Comparison of ENCODE assay signal across 15 cellular contexts in the genomic region with DNA sequence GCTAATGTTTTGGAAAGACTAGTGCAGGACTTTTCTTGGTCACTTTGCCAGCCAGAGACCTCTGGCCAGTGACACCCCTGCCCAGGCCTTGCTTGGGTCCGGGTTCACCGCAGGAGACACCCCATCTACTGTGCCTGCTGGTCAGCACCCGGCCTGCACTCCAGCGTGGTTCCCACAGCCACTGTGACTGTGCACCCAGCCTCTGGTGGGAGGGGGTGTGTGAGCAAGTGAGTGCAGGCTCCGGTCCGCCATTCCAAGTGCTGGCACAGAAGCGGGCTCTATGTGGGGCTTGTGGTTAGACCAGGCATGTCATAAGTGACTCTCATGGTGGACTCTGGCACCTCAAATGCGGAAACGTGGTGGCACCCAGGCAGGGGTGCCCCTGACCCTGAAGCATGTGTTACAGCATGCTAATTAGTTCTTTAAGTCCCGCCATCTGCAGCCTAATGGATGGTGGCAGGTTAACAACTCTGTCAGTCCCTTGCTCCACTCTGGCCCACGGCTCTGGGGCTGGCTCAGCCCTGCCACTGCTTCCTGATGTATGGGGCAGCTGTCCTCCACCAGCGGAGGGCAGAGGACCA.
DNase-seq lines count a peak whose midpoint lies in the region; ATAC-seq, FAIRE-seq and TF ChIP-seq lines count a peak whose summit lies in the region.
"Had no signal": no experiment of that assay in that cellular context is flagged by ENCODE, and none has a peak within 500 bp of the region (broad histone marks: within the 10 kb centered on the region; RNA-seq: fewer than 3 reads in every experiment).

No MANE protein-coding gene starts in this region.

- no peaks in the 10 kb centered on the region for H3K9me3 Mint-ChIP-seq in stimulated activated naive CD8-positive, alpha-beta T cell treated with anti-CD3 and anti-CD28 coated beads, Interleukin-15, amount 100 ng/mL, for 72 hours
- H3K9me3 Mint-ChIP-seq in CD4-positive, alpha-beta T cell: no peaks in the 10 kb centered on the region

- no peak overlapping the region for H3K27ac ChIP-seq in H1 (ENCODE audit: low read depth, low read length)
- no peak overlapping the region for H3K27ac ChIP-seq in effector memory CD4-positive, alpha-beta T cell (ENCODE audit: insufficient read depth, low read length, poor library complexity, severe bottlenecking)
- no peak overlapping the region for H3K27ac ChIP-seq in CD4-positive, alpha-beta T cell (ENCODE audit: low read depth, low read length)
- H3K27ac ChIP-seq: C4-2B, GM23248, PC-9, RWPE1 had no signal

- no peaks in the 10 kb centered on the region for H3K36me3 Mint-ChIP-seq in CD4-positive, alpha-beta T cell (ENCODE audit: low read depth)

- H3K9ac ChIP-seq in H1 (replicated peaks in 1 of 4; ENCODE audit: extremely low read depth in 1 of 4, low read depth in 3 of 4, low read length in 3 of 4): no peak overlapping the region
- H3K9ac ChIP-seq: GM23248 had no signal

- H2AFZ ChIP-seq in H1 (ENCODE audit: low read length): no peak overlapping the region
- H2AFZ ChIP-seq: GM23248, PC-9 had no signal

- no peak overlapping the region for H4K5ac ChIP-seq in H1 (ENCODE audit: insufficient read length, low read depth, low read length)

- H3K56ac ChIP-seq in H1 (replicated peaks; ENCODE audit: insufficient read length, low read depth, low read length): no peak overlapping the region

- H4K20me1 ChIP-seq in H1 (replicated peaks in 1 of 2; ENCODE audit: control insufficient read depth in 1 of 2, insufficient read depth in 2 of 2, low read length in 2 of 2): no peaks in the 10 kb centered on the region

- H3K9me3 ChIP-seq in H1 (ENCODE audit: insufficient read depth in 2 of 2, low read depth in 1 of 2, low read length in 1 of 2) (no peaks in the 10 kb centered on the region), mucosa of descending colon (no peaks in the 10 kb centered on the region)
- no peaks in the 10 kb centered on the region for H3K9me3 ChIP-seq in effector memory CD4-positive, alpha-beta T cell (ENCODE audit: control insufficient read depth, low read length)
- H3K9me3 ChIP-seq in CD4-positive, alpha-beta T cell (ENCODE audit: control insufficient read depth, low read length): no peaks in the 10 kb centered on the region

- no peak overlapping the region for H3K18ac ChIP-seq in H1 (ENCODE audit: extremely low read depth, low read length)

- TF ChIP-seq RAD21 in H1 (IDR thresholded peaks at IDR 0.05 in 1 of 2, conservative IDR thresholded peaks at IDR 0.05 in 1 of 2; ENCODE audit: low read depth in 2 of 2, low read length in 2 of 2): peak in 1 of 2 experiments; percentile 28; a peak in 2 of 4 replicates

- H3K4me1 Mint-ChIP-seq in stimulated activated naive CD8-positive, alpha-beta T cell treated with anti-CD3 and anti-CD28 coated beads, Interleukin-15, amount 100 ng/mL, for 72 hours: no peaks in the 10 kb centered on the region
- H3K4me1 Mint-ChIP-seq in CD4-positive, alpha-beta T cell (ENCODE audit: low read depth): no peaks in the 10 kb centered on the region

- no peak overlapping the region for H3K27ac Mint-ChIP-seq in stimulated activated naive CD8-positive, alpha-beta T cell treated with anti-CD3 and anti-CD28 coated beads, Interleukin-15, amount 100 ng/mL, for 72 hours
- no peak overlapping the region for H3K27ac Mint-ChIP-seq in CD4-positive, alpha-beta T cell

- H3K4me3 ChIP-seq in H1 (ENCODE audit: extremely low read depth in 1 of 4, insufficient read depth in 2 of 4, low read depth in 3 of 4, low read length in 4 of 4): no peak overlapping the region
- no peak overlapping the region for H3K4me3 ChIP-seq in mucosa of descending colon
- H3K4me3 ChIP-seq in effector memory CD4-positive, alpha-beta T cell (ENCODE audit: insufficient read depth, low read depth, low read length, poor library complexity, severe bottlenecking): no peak overlapping the region
- H3K4me3 ChIP-seq: GM23248, PC-9 had no signal

- H3K36me3 ChIP-seq in H1 (ENCODE audit: control insufficient read depth in 2 of 4, insufficient read depth in 4 of 4, low read length in 3 of 4) (peaks cover 0 to 5% (median 0%) of the 10 kb centered on the region in 4 experiments; a peak in 1 of 8 replicates), mucosa of descending colon (ENCODE audit: low read depth) (no peaks in the 10 kb centered on the region)
- no peaks in the 10 kb centered on the region for H3K36me3 ChIP-seq in effector memory CD4-positive, alpha-beta T cell (ENCODE audit: control insufficient read depth, insufficient read depth, low read length)

- no peak overlapping the region for H2BK120ac ChIP-seq in H1 (replicated peaks; ENCODE audit: low read depth, low read length)

- H4K91ac ChIP-seq in H1 (replicated peaks; ENCODE audit: insufficient read length, low read length): no peak overlapping the region

- no peak overlapping the region for H2BK5ac ChIP-seq in H1 (ENCODE audit: low read depth, low read length)

- H3K23me2 ChIP-seq in H1 (ENCODE audit: low read depth, low read length): no peaks in the 10 kb centered on the region

- H3K79me1 ChIP-seq in H1 (ENCODE audit: low read depth, low read length): no peaks in the 10 kb centered on the region

- no peak overlapping the region for H2BK20ac ChIP-seq in H1 (ENCODE audit: low read length)

- TF ChIP-seq POLR2A in H1 (IDR thresholded peaks at IDR 0.05; ENCODE audit: control extremely low read depth in 1 of 2, low read depth in 2 of 2, low read length in 2 of 2): no peak

- no peak for TF ChIP-seq EP300 in H1 (IDR thresholded peaks at IDR 0.05; ENCODE audit: borderline replicate concordance in 1 of 2, low read depth in 2 of 2, low read length in 2 of 2)

- no peak overlapping the region for H3K4me3 Mint-ChIP-seq in stimulated activated naive CD8-positive, alpha-beta T cell treated with anti-CD3 and anti-CD28 coated beads, Interleukin-15, amount 100 ng/mL, for 72 hours
- H3K4me3 Mint-ChIP-seq in CD4-positive, alpha-beta T cell: no peak overlapping the region

- H3K4me2 ChIP-seq in H1 (ENCODE audit: insufficient read depth in 1 of 2, low read depth in 2 of 2, low read length in 2 of 2): no peak overlapping the region
- H3K4me2 ChIP-seq: PC-9 had no signal

- intact Hi-C loops in mucosa of descending colon (cut with DNase I, micrococcal nuclease): no loop called here
- intact Hi-C loops in CD4-positive, alpha-beta T cell (cut with DNase I, micrococcal nuclease): no loop called here

- H3K79me2 ChIP-seq in H1 (ENCODE audit: control insufficient read depth in 1 of 2, insufficient read depth in 2 of 2, low read length in 2 of 2): no peaks in the 10 kb centered on the region

- no peak overlapping the region for H2BK12ac ChIP-seq in H1 (ENCODE audit: low read depth, low read length)

- FAIRE-seq in H1 (lab: Jason Lieb, UNC): no peak

- no peak overlapping the region for H3K23ac ChIP-seq in H1 (ENCODE audit: insufficient read length)

- DNase-seq in NCI-H524 (lab: John Stamatoyannopoulos, UW) (peak; percentile 20 to 69), H1 (ENCODE audit: low read depth in 1 of 2, low spot score in 2 of 2) (no peak), mucosa of descending colon (no peak), H4 (ENCODE audit: low spot score) (no peak)
- DNase-seq in stimulated activated naive CD8-positive, alpha-beta T cell treated with anti-CD3 and anti-CD28 coated beads, Interleukin-15, amount 100 ng/mL, for 72 hours: no peak
- DNase-seq in effector memory CD4-positive, alpha-beta T cell: no peak
- DNase-seq in CD4-positive, alpha-beta T cell: no peak
- DNase-seq: ACHN, GM23248, NCI-H1105, NCI-H1694 treated with DMSO at 0.1 percent for 48 hours, NCI-H510A treated with DMSO at 0.1 percent for 48 hours, PC-9 had no signal

- no peaks in the 10 kb centered on the region for H3K4me1 ChIP-seq in H1 (replicated peaks in 1 of 4; ENCODE audit: control insufficient read depth in 3 of 4, insufficient read depth in 4 of 4, low read length in 3 of 4)
- no peaks in the 10 kb centered on the region for H3K4me1 ChIP-seq in mucosa of descending colon (ENCODE audit: low read depth)
- H3K4me1 ChIP-seq in effector memory CD4-positive, alpha-beta T cell (ENCODE audit: control insufficient read depth, insufficient read depth, low read length, poor library complexity, severe bottlenecking): no peaks in the 10 kb centered on the region

- no peak overlapping the region for H4K8ac ChIP-seq in H1 (ENCODE audit: extremely low read depth, insufficient read depth, low read length)

- POLR2A ChIA-PET in H1 (lab: Charles Lee; ENCODE audit: partially characterized antibody): no interaction called here
- POLR2A ChIA-PET in CD4-positive, alpha-beta T cell (lab: Charles Lee): interaction anchor here (0.5 kb wide), 1 partner anchor 189 kb away, joined by 3 read pairs; no protein-coding TSS in a partner anchor

- no peaks in the 10 kb centered on the region for H3K27me3 Mint-ChIP-seq in stimulated activated naive CD8-positive, alpha-beta T cell treated with anti-CD3 and anti-CD28 coated beads, Interleukin-15, amount 100 ng/mL, for 72 hours
- no peaks in the 10 kb centered on the region for H3K27me3 Mint-ChIP-seq in CD4-positive, alpha-beta T cell

- CTCF ChIA-PET in H1 (lab: Charles Lee; ENCODE audit: partially characterized antibody): interaction anchor here (0.9 to 1.3 kb wide), 2 partner anchors 36 to 88 kb away, joined by 3 to 4 read pairs; no protein-coding TSS in a partner anchor
- CTCF ChIA-PET in CD4-positive, alpha-beta T cell (lab: Charles Lee): no interaction called here

- no peak overlapping the region for H2BK15ac ChIP-seq in H1 (ENCODE audit: low read length)

- H2AK5ac ChIP-seq in H1 (ENCODE audit: low read depth, low read length): no peak overlapping the region

- TF ChIP-seq CTCF in H1 (IDR thresholded peaks at IDR 0.05; ENCODE audit: control extremely low read depth in 1 of 3, insufficient read depth in 1 of 3, low read depth in 1 of 3, low read length in 3 of 3) (peak in 2 of 3 experiments; percentile 29 to 33; a peak in 3 of 4 replicates), mucosa of descending colon (IDR thresholded peaks at IDR 0.05) (no peak)
- no peak for TF ChIP-seq CTCF in CD4-positive, alpha-beta T cell (IDR thresholded peaks at IDR 0.05)

- H3K4ac ChIP-seq in H1 (replicated peaks; ENCODE audit: insufficient read length, low read depth, low read length): no peak overlapping the region

- H3K14ac ChIP-seq in H1 (ENCODE audit: insufficient read length): no peak overlapping the region

- peak; percentile 12 for ATAC-seq in mucosa of descending colon
- ATAC-seq in stimulated activated naive CD8-positive, alpha-beta T cell treated with anti-CD3 and anti-CD28 coated beads, Interleukin-15, amount 100 ng/mL, for 72 hours: peak; percentile 33
- ATAC-seq in CD4-positive, alpha-beta T cell (ENCODE audit: poor library complexity): no peak

- WGBS in H1 (ENCODE audit: extremely low coverage in 1 of 2, insufficient coverage in 1 of 2, insufficient read length in 1 of 2, insufficient replicate concordance in 2 of 2, low coverage in 1 of 2, low lambda C conversion rate in 2 of 2, missing lambda C conversion rate in 1 of 2), 2 experiments: 76% methylated on average over 12 of the region's 12 CpGs; no CpG with 5 or more reads in 1 of the 2 experiments

- no peaks in the 10 kb centered on the region for H3K27me3 ChIP-seq in H1 (replicated peaks in 1 of 4; ENCODE audit: control insufficient read depth in 3 of 4, extremely low read depth in 1 of 4, insufficient read depth in 3 of 4, low read length in 3 of 4)
- H3K27me3 ChIP-seq in effector memory CD4-positive, alpha-beta T cell (replicated peaks; ENCODE audit: control insufficient read depth, insufficient read depth, low read length, poor library complexity, severe bottlenecking): no peaks in the 10 kb centered on the region
- H3K27me3 ChIP-seq in CD4-positive, alpha-beta T cell (ENCODE audit: control insufficient read depth, insufficient read depth, low read length): no peaks in the 10 kb centered on the region

Comparison
In these comparisons a context has a peak if more than half of its experiments do, and no peak if none do; other contexts are left out.
1. DNase-seq: peak in NCI-H524 (2 of 2); none in H1 (0 of 2), mucosa of descending colon (0 of 3), stimulated activated naive CD8-positive, alpha-beta T cell treated with anti-CD3 and anti-CD28 coated beads, Interleukin-15, amount 100 ng/mL, for 72 hours (0 of 2), effector memory CD4-positive, alpha-beta T cell (0 of 3), CD4-positive, alpha-beta T cell (0 of 10) and H4 (single experiment).
2. CTCF ChIP-seq: peak in H1 (2 of 3); none in mucosa of descending colon (single experiment) and CD4-positive, alpha-beta T cell (single experiment).